Comparison of ENCODE assay signal across 1 cellular context in the genomic region with DNA sequence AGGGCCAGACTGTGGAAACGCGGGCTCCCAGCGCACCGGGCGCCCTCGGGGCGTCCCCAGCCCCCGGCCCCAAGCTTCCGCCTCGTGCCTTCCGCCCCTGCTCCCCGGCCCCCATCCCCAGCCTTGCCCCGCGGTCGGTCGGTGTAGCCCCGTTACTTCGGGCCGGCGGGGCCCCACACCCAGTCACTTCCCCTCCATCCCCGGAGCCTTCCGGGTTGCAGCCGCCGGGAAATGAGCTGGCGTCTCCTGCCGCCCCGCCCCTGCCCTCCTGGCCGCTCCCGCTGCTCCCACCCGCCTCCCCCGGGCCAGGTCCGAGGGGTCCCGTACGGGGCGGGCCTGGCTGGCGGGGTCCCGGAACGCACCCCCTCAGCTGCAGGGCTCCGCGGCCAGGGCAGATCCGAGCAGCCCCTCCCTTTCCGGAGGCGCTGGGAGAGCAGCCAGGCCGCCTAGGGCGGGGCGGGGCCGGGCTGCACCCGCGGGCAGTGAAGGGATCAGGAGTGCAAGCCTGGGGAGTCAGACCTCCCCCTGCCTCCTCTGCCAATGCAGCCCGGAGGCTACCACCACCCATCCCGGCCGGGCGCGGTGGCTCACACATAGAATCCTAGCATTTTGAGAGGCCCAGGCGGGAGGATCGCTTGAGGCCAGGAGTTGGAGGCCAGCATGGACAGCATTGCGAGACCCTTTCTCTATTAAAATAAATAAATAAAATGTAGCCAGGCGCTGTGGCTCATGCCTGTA.
TF ChIP-seq lines count a peak whose summit lies in the region.

No MANE protein-coding gene starts in this region.

TF ChIP-seq in HepG2, 621 proteins besides CTCF, POLR2A, EP300 and RAD21 (continued from another document and continues in another):
- TF ChIP-seq ZNF414 (CRISPR knock-in tag; IDR thresholded peaks at IDR 0.05) (no peak), IRF9 (CRISPR knock-in tag; IDR thresholded peaks at IDR 0.05; ENCODE audit: borderline replicate concordance) (no peak), KMT2B (CRISPR knock-in tag; IDR thresholded peaks at IDR 0.05) (no peak), ZNF224 (CRISPR knock-in tag; IDR thresholded peaks at IDR 0.05) (no peak), SRSF4 (IDR thresholded peaks at IDR 0.05; ENCODE audit: low read depth, low read length, poor library complexity, severe bottlenecking) (no peak), TP53 (CRISPR knock-in tag; conservative IDR thresholded peaks at IDR 0.05) (no peak), ZBTB21 (CRISPR knock-in tag; IDR thresholded peaks at IDR 0.05) (no peak), SNAPC4 (CRISPR knock-in tag; IDR thresholded peaks at IDR 0.05) (no peak), ZNF644 (CRISPR knock-in tag; IDR thresholded peaks at IDR 0.05; ENCODE audit: low read depth) (no peak), RXRA (CRISPR knock-in tag; IDR thresholded peaks at IDR 0.05) (no peak), TRIM24 (CRISPR knock-in tag; IDR thresholded peaks at IDR 0.05) (no peak), ZNF547 (CRISPR knock-in tag; IDR thresholded peaks at IDR 0.05) (no peak), SMARCC2 (IDR thresholded peaks at IDR 0.05) (no peak), MAFK (conservative IDR thresholded peaks at IDR 0.05 in 1 of 2, IDR thresholded peaks at IDR 0.05 in 1 of 2; ENCODE audit: low read length in 2 of 2) (no peak), DNMT1 (CRISPR knock-in tag; IDR thresholded peaks at IDR 0.05) (peak; percentile 70; the same call in 1 of the 2 replicates), ZNF780A (CRISPR knock-in tag; IDR thresholded peaks at IDR 0.05) (no peak), JUN (CRISPR knock-in tag; IDR thresholded peaks at IDR 0.05) (no peak), FIP1L1 (IDR thresholded peaks at IDR 0.05; ENCODE audit: borderline replicate concordance, insufficient read depth, low read depth, low read length) (no peak), RAD51 (IDR thresholded peaks at IDR 0.05; ENCODE audit: borderline replicate concordance) (no peak), ZEB1 (IDR thresholded peaks at IDR 0.05; ENCODE audit: insufficient replicate concordance, low read depth) (no peak), SUZ12 (IDR thresholded peaks at IDR 0.05; ENCODE audit: low read depth, low read length) (no peak), HDAC1 (CRISPR knock-in tag; IDR thresholded peaks at IDR 0.05) (no peak), HNRNPL (IDR thresholded peaks at IDR 0.05; ENCODE audit: low read depth, low read length) (0 out of 2 replicates have a peak, but pooled peaks have one; percentile 47), ZNF615 (CRISPR knock-in tag; IDR thresholded peaks at IDR 0.05; ENCODE audit: borderline replicate concordance) (no peak), AHR (CRISPR knock-in tag; IDR thresholded peaks at IDR 0.05) (0 out of 2 replicates have a peak, but pooled peaks have one; percentile 11), SRF (IDR thresholded peaks at IDR 0.05; ENCODE audit: low read depth, low read length) (no peak), HOXA7 (CRISPR knock-in tag; IDR thresholded peaks at IDR 0.05) (no peak), ZNF513 (CRISPR knock-in tag; conservative IDR thresholded peaks at IDR 0.05) (no peak)
- TF ChIP-seq, protein P1, sequence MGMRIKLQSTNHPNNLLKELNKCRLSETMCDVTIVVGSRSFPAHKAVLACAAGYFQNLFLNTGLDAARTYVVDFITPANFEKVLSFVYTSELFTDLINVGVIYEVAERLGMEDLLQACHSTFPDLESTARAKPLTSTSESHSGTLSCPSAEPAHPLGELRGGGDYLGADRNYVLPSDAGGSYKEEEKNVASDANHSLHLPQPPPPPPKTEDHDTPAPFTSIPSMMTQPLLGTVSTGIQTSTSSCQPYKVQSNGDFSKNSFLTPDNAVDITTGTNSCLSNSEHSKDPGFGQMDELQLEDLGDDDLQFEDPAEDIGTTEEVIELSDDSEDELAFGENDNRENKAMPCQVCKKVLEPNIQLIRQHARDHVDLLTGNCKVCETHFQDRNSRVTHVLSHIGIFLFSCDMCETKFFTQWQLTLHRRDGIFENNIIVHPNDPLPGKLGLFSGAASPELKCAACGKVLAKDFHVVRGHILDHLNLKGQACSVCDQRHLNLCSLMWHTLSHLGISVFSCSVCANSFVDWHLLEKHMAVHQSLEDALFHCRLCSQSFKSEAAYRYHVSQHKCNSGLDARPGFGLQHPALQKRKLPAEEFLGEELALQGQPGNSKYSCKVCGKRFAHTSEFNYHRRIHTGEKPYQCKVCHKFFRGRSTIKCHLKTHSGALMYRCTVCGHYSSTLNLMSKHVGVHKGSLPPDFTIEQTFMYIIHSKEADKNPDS (CRISPR knock-in tag; IDR thresholded peaks at IDR 0.05) = no peak
- TF ChIP-seq, protein P2, sequence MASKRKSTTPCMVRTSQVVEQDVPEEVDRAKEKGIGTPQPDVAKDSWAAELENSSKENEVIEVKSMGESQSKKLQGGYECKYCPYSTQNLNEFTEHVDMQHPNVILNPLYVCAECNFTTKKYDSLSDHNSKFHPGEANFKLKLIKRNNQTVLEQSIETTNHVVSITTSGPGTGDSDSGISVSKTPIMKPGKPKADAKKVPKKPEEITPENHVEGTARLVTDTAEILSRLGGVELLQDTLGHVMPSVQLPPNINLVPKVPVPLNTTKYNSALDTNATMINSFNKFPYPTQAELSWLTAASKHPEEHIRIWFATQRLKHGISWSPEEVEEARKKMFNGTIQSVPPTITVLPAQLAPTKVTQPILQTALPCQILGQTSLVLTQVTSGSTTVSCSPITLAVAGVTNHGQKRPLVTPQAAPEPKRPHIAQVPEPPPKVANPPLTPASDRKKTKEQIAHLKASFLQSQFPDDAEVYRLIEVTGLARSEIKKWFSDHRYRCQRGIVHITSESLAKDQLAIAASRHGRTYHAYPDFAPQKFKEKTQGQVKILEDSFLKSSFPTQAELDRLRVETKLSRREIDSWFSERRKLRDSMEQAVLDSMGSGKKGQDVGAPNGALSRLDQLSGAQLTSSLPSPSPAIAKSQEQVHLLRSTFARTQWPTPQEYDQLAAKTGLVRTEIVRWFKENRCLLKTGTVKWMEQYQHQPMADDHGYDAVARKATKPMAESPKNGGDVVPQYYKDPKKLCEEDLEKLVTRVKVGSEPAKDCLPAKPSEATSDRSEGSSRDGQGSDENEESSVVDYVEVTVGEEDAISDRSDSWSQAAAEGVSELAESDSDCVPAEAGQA (IDR thresholded peaks at IDR 0.05; ENCODE audit: low read depth) = no peak
- TF ChIP-seq, protein P2 (CRISPR knock-in tag; IDR thresholded peaks at IDR 0.05; ENCODE audit: borderline replicate concordance) = no peak
- TF ChIP-seq, protein P3, sequence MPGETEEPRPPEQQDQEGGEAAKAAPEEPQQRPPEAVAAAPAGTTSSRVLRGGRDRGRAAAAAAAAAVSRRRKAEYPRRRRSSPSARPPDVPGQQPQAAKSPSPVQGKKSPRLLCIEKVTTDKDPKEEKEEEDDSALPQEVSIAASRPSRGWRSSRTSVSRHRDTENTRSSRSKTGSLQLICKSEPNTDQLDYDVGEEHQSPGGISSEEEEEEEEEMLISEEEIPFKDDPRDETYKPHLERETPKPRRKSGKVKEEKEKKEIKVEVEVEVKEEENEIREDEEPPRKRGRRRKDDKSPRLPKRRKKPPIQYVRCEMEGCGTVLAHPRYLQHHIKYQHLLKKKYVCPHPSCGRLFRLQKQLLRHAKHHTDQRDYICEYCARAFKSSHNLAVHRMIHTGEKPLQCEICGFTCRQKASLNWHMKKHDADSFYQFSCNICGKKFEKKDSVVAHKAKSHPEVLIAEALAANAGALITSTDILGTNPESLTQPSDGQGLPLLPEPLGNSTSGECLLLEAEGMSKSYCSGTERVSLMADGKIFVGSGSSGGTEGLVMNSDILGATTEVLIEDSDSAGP (CRISPR knock-in tag; IDR thresholded peaks at IDR 0.05; ENCODE audit: borderline replicate concordance) = no peak
- TF ChIP-seq, protein P4, sequence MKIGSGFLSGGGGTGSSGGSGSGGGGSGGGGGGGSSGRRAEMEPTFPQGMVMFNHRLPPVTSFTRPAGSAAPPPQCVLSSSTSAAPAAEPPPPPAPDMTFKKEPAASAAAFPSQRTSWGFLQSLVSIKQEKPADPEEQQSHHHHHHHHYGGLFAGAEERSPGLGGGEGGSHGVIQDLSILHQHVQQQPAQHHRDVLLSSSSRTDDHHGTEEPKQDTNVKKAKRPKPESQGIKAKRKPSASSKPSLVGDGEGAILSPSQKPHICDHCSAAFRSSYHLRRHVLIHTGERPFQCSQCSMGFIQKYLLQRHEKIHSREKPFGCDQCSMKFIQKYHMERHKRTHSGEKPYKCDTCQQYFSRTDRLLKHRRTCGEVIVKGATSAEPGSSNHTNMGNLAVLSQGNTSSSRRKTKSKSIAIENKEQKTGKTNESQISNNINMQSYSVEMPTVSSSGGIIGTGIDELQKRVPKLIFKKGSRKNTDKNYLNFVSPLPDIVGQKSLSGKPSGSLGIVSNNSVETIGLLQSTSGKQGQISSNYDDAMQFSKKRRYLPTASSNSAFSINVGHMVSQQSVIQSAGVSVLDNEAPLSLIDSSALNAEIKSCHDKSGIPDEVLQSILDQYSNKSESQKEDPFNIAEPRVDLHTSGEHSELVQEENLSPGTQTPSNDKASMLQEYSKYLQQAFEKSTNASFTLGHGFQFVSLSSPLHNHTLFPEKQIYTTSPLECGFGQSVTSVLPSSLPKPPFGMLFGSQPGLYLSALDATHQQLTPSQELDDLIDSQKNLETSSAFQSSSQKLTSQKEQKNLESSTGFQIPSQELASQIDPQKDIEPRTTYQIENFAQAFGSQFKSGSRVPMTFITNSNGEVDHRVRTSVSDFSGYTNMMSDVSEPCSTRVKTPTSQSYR (CRISPR knock-in tag; IDR thresholded peaks at IDR 0.05; ENCODE audit: borderline replicate concordance) = no peak
